Comparison of ENCODE assay signal across 8 cellular contexts in genomic region chr22:49046546-49047305, GRCh38.
A peak's percentile ranks its signal among the peaks of the same experiment; 100 is the strongest.
DNase-seq lines count a peak whose midpoint lies in the region; ATAC-seq and TF ChIP-seq lines count a peak whose summit lies in the region.

No MANE protein-coding gene starts in this region.

- in situ Hi-C loops in GM13977 (cut with MboI; ENCODE audit: low pct_unique_long_range_greater_than_20kb, low sequenced_read_pairs, unreplicated experiment): no loop called here

- peak; percentile 51 for TF ChIP-seq CTCF in GM13977 (IDR thresholded peaks at IDR 0.05; ENCODE audit: extremely low read depth, insufficient read depth, missing control alignments)

- peak; percentile 70 for DNase-seq in GM13977 (ENCODE audit: low spot score)
- peak; percentile 49 to 62 for DNase-seq in NCI-H1930 (lab: John Stamatoyannopoulos, UW)
- DNase-seq in activated CD8-positive, alpha-beta memory T cell treated with anti-CD3 and anti-CD28 coated beads, Interleukin-2, amount 50 U/mL, for 48 hours: peak; percentile 62
- DNase-seq in iPS-NIHi7 (ENCODE audit: extremely low spot score): peak; percentile 94
- DNase-seq in stimulated activated naive CD8-positive, alpha-beta T cell treated with anti-CD3 and anti-CD28 coated beads, Interleukin-15, Interleukin-2, amounts not matched to agents 100 U/mL and 50 U/mL, for 24 hours: peak; percentile 48
- DNase-seq in HPDE6-E6E7 (ENCODE audit: extremely low spot score): no peak
- no peak for DNase-seq in AG08396 (ENCODE audit: low spot score)

- ATAC-seq in stimulated activated naive CD8-positive, alpha-beta T cell treated with anti-CD3 and anti-CD28 coated beads, Interleukin-15, Interleukin-2, amounts not matched to agents 100 U/mL and 50 U/mL, for 24 hours: peak; percentile 81
- no peak for ATAC-seq in GM21423 (IDR thresholded peaks at IDR 0.05; ENCODE audit: unreplicated experiment)

Comparison
In these comparisons a context has a peak if more than half of its experiments do, and no peak if none do; other contexts are left out.
1. DNase-seq: peak in GM13977 (single experiment), NCI-H1930 (2 of 2), activated CD8-positive, alpha-beta memory T cell treated with anti-CD3 and anti-CD28 coated beads, Interleukin-2, amount 50 U/mL, for 48 hours (single experiment), iPS-NIHi7 (single experiment) and stimulated activated naive CD8-positive, alpha-beta T cell treated with anti-CD3 and anti-CD28 coated beads, Interleukin-15, Interleukin-2, amounts not matched to agents 100 U/mL and 50 U/mL, for 24 hours (single experiment); none in HPDE6-E6E7 (single experiment) and AG08396 (single experiment).